11 cellular contexts compared by ENCODE assay signal in the genomic region with DNA sequence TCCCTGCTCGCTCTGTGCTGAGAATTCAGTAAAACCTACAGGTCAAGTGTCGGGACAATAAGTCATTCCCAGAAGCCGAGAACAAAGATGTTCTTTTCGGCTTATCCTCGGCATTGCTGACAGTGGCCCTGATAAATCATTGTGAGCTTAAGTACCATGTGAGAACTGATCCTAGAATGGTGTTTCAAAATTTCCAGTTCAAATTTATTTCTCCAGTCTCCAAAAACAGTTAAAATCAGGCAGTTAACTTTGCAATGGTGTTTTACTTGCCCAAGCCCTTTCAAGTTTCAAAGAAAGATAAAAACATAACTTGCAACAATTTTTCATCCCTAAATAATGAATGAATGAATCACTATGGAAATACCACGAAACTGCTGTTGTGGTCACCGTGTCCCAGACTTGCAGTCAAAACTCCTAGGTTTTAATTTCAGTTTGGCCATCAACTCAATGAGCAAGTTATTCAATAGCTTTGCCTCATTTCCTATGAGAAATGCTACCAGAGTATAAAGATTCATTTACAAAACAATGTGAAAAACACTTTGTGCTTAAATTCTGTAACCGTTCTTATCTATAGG. TPM values are rescaled to one million over a fixed set of nuclear protein-coding genes. Genes with fewer than 3 reads are reported as not detected.
DNase-seq lines count a peak whose midpoint lies in the region; ATAC-seq and TF ChIP-seq lines count a peak whose summit lies in the region.
"Had no signal": no experiment of that assay in that cellular context is flagged by ENCODE, and none has a peak within 500 bp of the region (broad histone marks: within the 10 kb centered on the region; RNA-seq: fewer than 3 reads in every experiment).

No MANE protein-coding gene starts in this region.

- POLR2A ChIA-PET in Caco-2 (lab: Charles Lee): no interaction called here

- H3K36me3 ChIP-seq in CD4-positive, CD25-positive, alpha-beta regulatory T cell (ENCODE audit: control insufficient read depth, insufficient read depth, low read length): peaks cover 75% of the 10 kb centered on the region
- peaks cover 9% of the 10 kb centered on the region for H3K36me3 ChIP-seq in Caco-2 (ENCODE audit: control insufficient read depth, insufficient read depth, low read length)

- H3K9me3 ChIP-seq in CD4-positive, CD25-positive, alpha-beta regulatory T cell (ENCODE audit: control insufficient read depth in 2 of 2, low read length in 2 of 2): no peaks in the 10 kb centered on the region
- no peaks in the 10 kb centered on the region for H3K9me3 ChIP-seq in Caco-2
- H3K9me3 ChIP-seq: upper lobe of right lung had no signal

- peak overlapping the region; percentile 91 for H3K4me3 ChIP-seq in CD4-positive, CD25-positive, alpha-beta regulatory T cell (ENCODE audit: low read depth, low read length)
- no peak overlapping the region for H3K4me3 ChIP-seq in fibroblast of the aortic adventitia (ENCODE audit: low read depth, low read length)
- no peak overlapping the region for H3K4me3 ChIP-seq in Caco-2 (ENCODE audit: low read depth, low read length)
- H3K4me3 ChIP-seq: PC-9 had no signal

- H3K4me1 Mint-ChIP-seq in CD4-positive, CD25-positive, alpha-beta regulatory T cell: peaks cover 37 to 66% (median 55%) of the 10 kb centered on the region in 4 donors
- H3K4me1 Mint-ChIP-seq in Caco-2 (ENCODE audit: low read depth, unreplicated experiment): peaks cover 6% of the 10 kb centered on the region

- BruUV-seq in Caco-2 (replicated peaks; lab: Mats Ljungman, UMichigan): no TSS peak

- ATAC-seq in CD4-positive, CD25-positive, alpha-beta regulatory T cell (ENCODE audit: low read depth in 2 of 2): no peak
- ATAC-seq in GM21576 (IDR thresholded peaks at IDR 0.05; ENCODE audit: unreplicated experiment): no peak
- ATAC-seq: upper lobe of right lung had no signal

- no peak for DNase-seq in CD4-positive, CD25-positive, alpha-beta regulatory T cell
- DNase-seq in RPMI7951 (ENCODE audit: low read depth): peak; percentile 59
- DNase-seq in fibroblast of the aortic adventitia (ENCODE audit: low read depth): peak; percentile 50
- DNase-seq in Caco-2: no peak
- DNase-seq in RPMI8226: no peak
- DNase-seq: activated effector memory CD4-positive, alpha-beta T cell treated with Interleukin-2 at 50 U/mL for 16 hours; effector CD4-positive, alpha-beta T cell; NCI-H187 treated with DMSO at 0.1 percent for 48 hours; PC-9; upper lobe of right lung had no signal

- intact Hi-C loops in Caco-2 (cut with micrococcal nuclease; ENCODE audit: unreplicated experiment): no loop called here

- H3K27me3 ChIP-seq in CD4-positive, CD25-positive, alpha-beta regulatory T cell (ENCODE audit: control insufficient read depth, insufficient read depth, low read length): no peaks in the 10 kb centered on the region
- no peaks in the 10 kb centered on the region for H3K27me3 ChIP-seq in Caco-2 (replicated peaks; ENCODE audit: control insufficient read depth, insufficient read depth, low read length)
- H3K27me3 ChIP-seq: upper lobe of right lung had no signal

- H3K36me3 Mint-ChIP-seq in CD4-positive, CD25-positive, alpha-beta regulatory T cell: peaks cover 46% of the 10 kb centered on the region
- peaks cover 98% of the 10 kb centered on the region for H3K36me3 Mint-ChIP-seq in Caco-2 (ENCODE audit: insufficient read depth, unreplicated experiment)

- no peak for TF ChIP-seq CTCF in fibroblast of the aortic adventitia (IDR thresholded peaks at IDR 0.05; ENCODE audit: insufficient read depth, low read length)
- no peak for TF ChIP-seq CTCF in Caco-2 (IDR thresholded peaks at IDR 0.05; ENCODE audit: insufficient read depth in 1 of 2, low read depth in 1 of 2, low read length in 1 of 2, severe bottlenecking in 1 of 2, unreplicated experiment in 1 of 2)

- peak overlapping the region in 3 of 4 donors; percentile 11 to 51 (median 22) for H3K4me3 Mint-ChIP-seq in CD4-positive, CD25-positive, alpha-beta regulatory T cell
- H3K4me3 Mint-ChIP-seq in Caco-2 (ENCODE audit: unreplicated experiment): no peak overlapping the region

- H3K27me3 Mint-ChIP-seq in CD4-positive, CD25-positive, alpha-beta regulatory T cell: no peaks in the 10 kb centered on the region
- no peaks in the 10 kb centered on the region for H3K27me3 Mint-ChIP-seq in Caco-2 (ENCODE audit: insufficient read depth, unreplicated experiment)

- H3K9me3 Mint-ChIP-seq in CD4-positive, CD25-positive, alpha-beta regulatory T cell: no peaks in the 10 kb centered on the region
- no peaks in the 10 kb centered on the region for H3K9me3 Mint-ChIP-seq in Caco-2 (ENCODE audit: unreplicated experiment)

- no peak overlapping the region for H3K27ac ChIP-seq in CD4-positive, CD25-positive, alpha-beta regulatory T cell (ENCODE audit: insufficient read depth, low read length, poor library complexity, severe bottlenecking)
- H3K27ac ChIP-seq: PC-9, upper lobe of right lung had no signal

- CTCF ChIA-PET in Caco-2 (lab: Charles Lee): no interaction called here

- H3K27ac Mint-ChIP-seq in CD4-positive, CD25-positive, alpha-beta regulatory T cell: peak overlapping the region in 2 of 3 donors; percentile 2 to 11
- H3K27ac Mint-ChIP-seq in Caco-2 (ENCODE audit: unreplicated experiment): no peak overlapping the region

- H3K4me1 ChIP-seq in CD4-positive, CD25-positive, alpha-beta regulatory T cell (ENCODE audit: control insufficient read depth, insufficient read depth, low read length, poor library complexity, severe bottlenecking): peaks cover 56% of the 10 kb centered on the region
- peaks cover 14% of the 10 kb centered on the region for H3K4me1 ChIP-seq in Caco-2

RNA-seq across cellular contexts. Expression of a gene that starts 4.3 kb away (rescaled TPM):
- 54.9 TPM for total RNA-seq in CD4-positive, CD25-positive, alpha-beta regulatory T cell
- polyA plus RNA-seq in CD4-positive, CD25-positive, alpha-beta regulatory T cell: 100 to 1,000 TPM in 2 of 4 donors, 10 to 100 TPM in 2; 85.6 to 145 (median 102) TPM
- 124 and 138 TPM in 2 replicates for total RNA-seq in RPMI7951 (2014; rRNA removed; shearing (Covaris generic))
- total RNA-seq in fibroblast of the aortic adventitia (ENCODE audit: low replicate concordance) (34.4 and 43.6 TPM in 2 replicates), Caco-2 (2022) (181 and 186 TPM in 2 replicates)

RNA-seq across cellular contexts. Expression of a gene that starts 8.6 kb away (rescaled TPM):
- total RNA-seq in CD4-positive, CD25-positive, alpha-beta regulatory T cell: 31.7 TPM
- under 1 TPM; 0.07 to 0.22 (median 0.13) TPM for polyA plus RNA-seq in CD4-positive, CD25-positive, alpha-beta regulatory T cell
- total RNA-seq in RPMI7951 (2014; rRNA removed; shearing (Covaris generic)): 0.12 and 0.20 TPM in 2 replicates
- total RNA-seq in fibroblast of the aortic adventitia (ENCODE audit: low replicate concordance) (not detected in 2 replicates), Caco-2 (2022) (0.16 and 0.18 TPM in 2 replicates)

RNA-seq across cellular contexts. Expression of a gene that starts 14.8 kb away (rescaled TPM):
- 50.4 TPM for total RNA-seq in CD4-positive, CD25-positive, alpha-beta regulatory T cell
- 10 to 100 TPM; 33.8 to 44.7 (median 37.6) TPM for polyA plus RNA-seq in CD4-positive, CD25-positive, alpha-beta regulatory T cell
- 142 and 168 TPM in 2 replicates for total RNA-seq in RPMI7951 (2014; rRNA removed; shearing (Covaris generic))
- total RNA-seq in fibroblast of the aortic adventitia (ENCODE audit: low replicate concordance) (28.7 and 75.7 TPM in 2 replicates), Caco-2 (2022) (170 and 171 TPM in 2 replicates)

RNA-seq across cellular contexts. Expression of a gene that starts 20.8 kb away (rescaled TPM):
- 26.6 TPM for total RNA-seq in CD4-positive, CD25-positive, alpha-beta regulatory T cell
- 1 to 10 TPM; 1.8 to 3.4 (median 3.2) TPM for polyA plus RNA-seq in CD4-positive, CD25-positive, alpha-beta regulatory T cell
- 385 and 586 TPM in 2 replicates for total RNA-seq in RPMI7951 (2014; rRNA removed; shearing (Covaris generic))
- total RNA-seq in fibroblast of the aortic adventitia (ENCODE audit: low replicate concordance) (38.0 and 51.0 TPM in 2 replicates), Caco-2 (2022) (202 and 228 TPM in 2 replicates)

RNA-seq across cellular contexts. Expression of a gene that starts 46.8 kb away (rescaled TPM):
- 66.3 TPM for total RNA-seq in CD4-positive, CD25-positive, alpha-beta regulatory T cell
- polyA plus RNA-seq in CD4-positive, CD25-positive, alpha-beta regulatory T cell: 10 to 100 TPM; 58.6 to 68.2 (median 59.4) TPM
- 82.8 and 87.3 TPM in 2 replicates for total RNA-seq in RPMI7951 (2014; rRNA removed; shearing (Covaris generic))
- total RNA-seq in fibroblast of the aortic adventitia (ENCODE audit: low replicate concordance): 14.4 and 46.1 TPM in 2 replicates
- 230 TPM in 2 replicates for total RNA-seq in Caco-2 (2022)

Comparison
In these comparisons a context has a peak if more than half of its experiments do, and no peak if none do; other contexts are left out.
1. DNase-seq: peak in RPMI7951 (single experiment) and fibroblast of the aortic adventitia (single experiment); none in CD4-positive, CD25-positive, alpha-beta regulatory T cell (0 of 3), Caco-2 (0 of 2) and RPMI8226 (single experiment).
2. RNA of a gene that starts 8.6 kb away (total RNA-seq): 31.7 TPM in CD4-positive, CD25-positive, alpha-beta regulatory T cell (single experiment); 0.16 to 0.18 TPM in Caco-2, 0.12 to 0.20 TPM in RPMI7951 and not detected in fibroblast of the aortic adventitia; every median in the first group is over 10 times any median in the second.